Comparison of ENCODE assay signal across 8 cellular contexts in genomic region chrX:130330706-130331105, GRCh38. TPM values are rescaled to one million over a fixed set of nuclear protein-coding genes. Genes with fewer than 3 reads are reported as not detected.
DNase-seq lines count a peak whose midpoint lies in the region; ATAC-seq and TF ChIP-seq lines count a peak whose summit lies in the region.

No MANE protein-coding gene starts in this region.

- DNase-seq in NCI-H2081 (lab: John Stamatoyannopoulos, UW) (peak; percentile 34 to 71), NCI-H2081 treated with DMSO at 0.1 percent for 48 hours (lab: John Stamatoyannopoulos, UW) (no peak), HAP-1 (ENCODE audit: low spot score in 2 of 2) (peak; percentile 68 to 81), NCI-H1417 (lab: John Stamatoyannopoulos, UW) (peak; percentile 42 to 74 (median 47)), T-helper 17 cell (peak in 2 of 3 donors; percentile 8 to 9), cerebellum (ENCODE audit: low spot score) (peak; percentile 14), testis (peak; percentile 42)

- intact Hi-C loops in testis (cut with DNase I; ENCODE audit: low total_unique reads) = no loop called here

- in situ Hi-C loops in HAP-1 (cut with MboI; ENCODE audit: low sequenced_read_pairs) = no loop called here

- H3K36me3 Mint-ChIP-seq in T-helper 17 cell (ENCODE audit: low read depth) = no peaks in the 10 kb centered on the region

- H3K27ac ChIP-seq in liver (ENCODE audit: low read depth in 1 of 2, low read length in 2 of 2) (no peak overlapping the region), testis (no peak overlapping the region)

- H3K4me3 Mint-ChIP-seq in T-helper 17 cell = no peak overlapping the region

- H3K9me3 ChIP-seq in HAP-1 (no peaks in the 10 kb centered on the region), T-helper 17 cell (ENCODE audit: control insufficient read depth, low read length, poor library complexity, severe bottlenecking) (no peaks in the 10 kb centered on the region), liver (ENCODE audit: control insufficient read depth in 4 of 4, low read length in 3 of 4) (no peaks in the 10 kb centered on the region), testis (no peaks in the 10 kb centered on the region)

- peak; percentile 41 for TF ChIP-seq CTCF in liver (IDR thresholded peaks at IDR 0.05; ENCODE audit: low read depth, low read length, missing input control)
- no peak for TF ChIP-seq CTCF in testis (IDR thresholded peaks at IDR 0.05)

- 6% methylated on average over 10 of the region's 10 CpGs for WGBS in liver
- WGBS in testis, 2 donors = 21 to 37% methylated on average over 10 of the region's 10 CpGs

- no peak overlapping the region for H3K4me3 ChIP-seq in HAP-1
- no peak overlapping the region for H3K4me3 ChIP-seq in liver (ENCODE audit: low read depth in 1 of 3, low read length in 3 of 3)
- no peak overlapping the region for H3K4me3 ChIP-seq in testis

- H3K36me3 ChIP-seq in HAP-1 (replicated peaks) (no peaks in the 10 kb centered on the region), liver (ENCODE audit: control insufficient read depth in 4 of 4, insufficient read depth in 3 of 4, low read depth in 1 of 4, low read length in 3 of 4) (no peaks in the 10 kb centered on the region), testis (ENCODE audit: low read depth, missing control alignments) (no peaks in the 10 kb centered on the region)

- H3K4me1 ChIP-seq in HAP-1 (no peaks in the 10 kb centered on the region), liver (ENCODE audit: control insufficient read depth in 4 of 4, insufficient read depth in 4 of 4, low read length in 3 of 4) (no peaks in the 10 kb centered on the region), testis (no peaks in the 10 kb centered on the region)

- H3K27me3 Mint-ChIP-seq in T-helper 17 cell = peaks cover 24% of the 10 kb centered on the region

- no peak overlapping the region for H3K9ac ChIP-seq in liver (ENCODE audit: low read depth in 1 of 2, low read length in 2 of 2)

- no peak for TF ChIP-seq POLR2A in testis (IDR thresholded peaks at IDR 0.05)

- H3K27ac Mint-ChIP-seq in T-helper 17 cell = no peak overlapping the region

- H3K27me3 ChIP-seq in HAP-1 (ENCODE audit: low read depth) = peaks cover 14% of the 10 kb centered on the region
- peaks cover 0 to 4% (median 0%) of the 10 kb centered on the region in 4 donors for H3K27me3 ChIP-seq in liver (ENCODE audit: control insufficient read depth in 4 of 4, insufficient read depth in 4 of 4, low read length in 3 of 4)
- H3K27me3 ChIP-seq in testis = no peaks in the 10 kb centered on the region

- peak; percentile 76 to 79 for TF ChIP-seq RAD21 in liver (IDR thresholded peaks at IDR 0.05)

- ATAC-seq in T-helper 17 cell = peak; percentile 48

- no peaks in the 10 kb centered on the region for H3K4me1 Mint-ChIP-seq in T-helper 17 cell

TF ChIP-seq in liver, 16 proteins besides CTCF, POLR2A, EP300 and RAD21:
- TF ChIP-seq HNF4G (IDR thresholded peaks at IDR 0.05) (peak; percentile 35), SP1 (IDR thresholded peaks at IDR 0.05) (no peak), HNF4A (conservative IDR thresholded peaks at IDR 0.05) (peak; percentile 40 to 81), GABPA (IDR thresholded peaks at IDR 0.05 in 1 of 2, conservative IDR thresholded peaks at IDR 0.05 in 1 of 2) (no peak), JUND (IDR thresholded peaks at IDR 0.05) (no peak), RXRA (IDR thresholded peaks at IDR 0.05) (peak in 1 of 2 donors; percentile 20), REST (IDR thresholded peaks at IDR 0.05) (no peak), NR2F2 (IDR thresholded peaks at IDR 0.05) (no peak)

RNA-seq across cellular contexts. Expression of gene SLC25A14, which starts 9.0 kb away (rescaled TPM):
- total RNA-seq in T-helper 17 cell (10 to 100 TPM; 14.8 to 17.2 TPM), cerebellum (22.5 TPM), liver (1 to 10 TPM; 3.8 to 5.8 TPM), testis (10 to 100 TPM; 15.2 to 19.2 TPM)
- polyA plus RNA-seq in liver (1 to 10 TPM; 2.7 to 5.6 TPM), testis (ENCODE audit: insufficient read depth, low read depth, low replicate concordance) (16.8 TPM)

RNA-seq across cellular contexts. Expression of gene GPR119, which starts 54.8 kb away (rescaled TPM):
- not detected for total RNA-seq in T-helper 17 cell
- total RNA-seq in cerebellum = not detected
- total RNA-seq in liver = 1 to 10 TPM in 1 of 2 donors, not detected in 1; 4.3 TPM
- not detected for polyA plus RNA-seq in liver
- total RNA-seq in testis = under 1 TPM; 0.50 to 0.55 TPM
- not detected for polyA plus RNA-seq in testis (ENCODE audit: insufficient read depth, low read depth, low replicate concordance)
